In genomic region chrY:19816053-19816823, GRCh38 we compare ENCODE assay signal across 1 cellular context.
TF ChIP-seq lines count a peak whose summit lies in the region.

No MANE protein-coding gene starts in this region.

TF ChIP-seq in liver, 16 proteins besides CTCF, POLR2A, EP300 and RAD21:
- no peak for TF ChIP-seq REST (IDR thresholded peaks at IDR 0.05)
- no peak for TF ChIP-seq FOXA1 (IDR thresholded peaks at IDR 0.05)
- peak in 1 of 2 donors; percentile 52 for TF ChIP-seq HNF4A (conservative IDR thresholded peaks at IDR 0.05)
- peak in 1 of 2 donors; percentile 30 for TF ChIP-seq GABPA (IDR thresholded peaks at IDR 0.05 in 1 of 2, conservative IDR thresholded peaks at IDR 0.05 in 1 of 2)
- peak; percentile 4 for TF ChIP-seq MAX (IDR thresholded peaks at IDR 0.05)
TF ChIP-seq in liver: peak in this region for 3.
